In genomic region chr3:195286115-195286872, GRCh38 we compare ENCODE assay signal across 16 cellular contexts. TPM values are rescaled to one million over a fixed set of nuclear protein-coding genes. Genes with fewer than 3 reads are reported as not detected.
DNase-seq lines count a peak whose midpoint lies in the region; FAIRE-seq and TF ChIP-seq lines count a peak whose summit lies in the region.
"Had no signal": no experiment of that assay in that cellular context is flagged by ENCODE, and none has a peak within 500 bp of the region (broad histone marks: within the 10 kb centered on the region; RNA-seq: fewer than 3 reads in every experiment).

No MANE protein-coding gene starts in this region.

- H3K4me1 ChIP-seq in astrocyte (ENCODE audit: insufficient read depth, low read length) (peaks cover 9% of the 10 kb centered on the region), HAP-1 (no peaks in the 10 kb centered on the region), MM.1S (ENCODE audit: low read length) (no peaks in the 10 kb centered on the region), Karpas-422 (ENCODE audit: low read length) (peaks cover 19% of the 10 kb centered on the region)
- H3K4me1 ChIP-seq: sigmoid colon had no signal

- no peaks in the 10 kb centered on the region for H3K27me3 Mint-ChIP-seq in astrocyte (ENCODE audit: low read depth, unreplicated experiment)
- H3K27me3 Mint-ChIP-seq: activated naive CD8-positive, alpha-beta T cell treated with anti-CD3 and anti-CD28 coated beads, Interleukin-2, amount 10 ng/mL, durations not matched to agents 7 days and 5 days had no signal

- H3K9me3 ChIP-seq in AG04450 (ENCODE audit: control insufficient read depth, insufficient read depth, low read length), result no peaks in the 10 kb centered on the region
- H3K9me3 ChIP-seq in astrocyte (ENCODE audit: insufficient read depth, low read depth, low read length), result no peaks in the 10 kb centered on the region
- H3K9me3 ChIP-seq in HAP-1, result no peaks in the 10 kb centered on the region
- H3K9me3 ChIP-seq in MM.1S (replicated peaks; ENCODE audit: insufficient read depth, low read length), result no peaks in the 10 kb centered on the region
- no peaks in the 10 kb centered on the region for H3K9me3 ChIP-seq in Karpas-422 (ENCODE audit: low read length)
- H3K9me3 ChIP-seq: sigmoid colon had no signal

- H3F3A ChIP-seq in MM.1S (ENCODE audit: insufficient read depth, low read length), result no peaks in the 10 kb centered on the region

- H4K20me1 ChIP-seq in astrocyte (ENCODE audit: insufficient read depth, low read length) (no peaks in the 10 kb centered on the region), MM.1S (ENCODE audit: insufficient read depth, low read length) (no peaks in the 10 kb centered on the region; the same call in 1 of the 2 replicates), Karpas-422 (ENCODE audit: insufficient read depth, low read depth, low read length) (no peaks in the 10 kb centered on the region)

- H3K27me3 ChIP-seq in AG04450 (ENCODE audit: control insufficient read depth, insufficient read depth, low read length) (no peaks in the 10 kb centered on the region), astrocyte (ENCODE audit: insufficient read depth, low read length) (no peaks in the 10 kb centered on the region), HAP-1 (ENCODE audit: low read depth) (no peaks in the 10 kb centered on the region), MM.1S (replicated peaks; ENCODE audit: insufficient read depth, low read length) (no peaks in the 10 kb centered on the region), Karpas-422 (ENCODE audit: low read length) (no peaks in the 10 kb centered on the region)
- H3K27me3 ChIP-seq: sigmoid colon had no signal

- H3K4me1 Mint-ChIP-seq in astrocyte (ENCODE audit: low read depth, unreplicated experiment), result peaks cover 5% of the 10 kb centered on the region
- H3K4me1 Mint-ChIP-seq: activated naive CD8-positive, alpha-beta T cell treated with anti-CD3 and anti-CD28 coated beads, Interleukin-2, amount 10 ng/mL, durations not matched to agents 7 days and 5 days had no signal

- H3K4me3 ChIP-seq in AG04450 (ENCODE audit: low read depth, low read length) (no peak overlapping the region), astrocyte (ENCODE audit: insufficient read depth, low read depth, low read length) (no peak overlapping the region), fibroblast of villous mesenchyme (ENCODE audit: low read depth, low read length) (no peak overlapping the region), HAP-1 (no peak overlapping the region), MM.1S (ENCODE audit: low read length) (no peak overlapping the region), Karpas-422 (ENCODE audit: low read length) (no peak overlapping the region)
- H3K4me3 ChIP-seq: sigmoid colon had no signal

- peaks cover 16% of the 10 kb centered on the region for H3K36me3 ChIP-seq in astrocyte (ENCODE audit: insufficient read depth, low read length)
- H3K36me3 ChIP-seq in HAP-1 (replicated peaks), result peaks cover 8% of the 10 kb centered on the region; the same call in 1 of the 2 replicates
- no peaks in the 10 kb centered on the region for H3K36me3 ChIP-seq in MM.1S (replicated peaks; ENCODE audit: insufficient read depth, low read length)
- H3K36me3 ChIP-seq in Karpas-422 (ENCODE audit: insufficient read depth, low read length), result peaks cover 66% of the 10 kb centered on the region

- DNase-seq in AG04450 (ENCODE audit: low read depth, low spot score) (peak; percentile 62), HTR-8/SVneo (ENCODE audit: insufficient read length, low spot score) (peak; percentile 5), astrocyte (ENCODE audit: low read depth) (peak; percentile 46), fibroblast of villous mesenchyme (ENCODE audit: low read depth) (peak; percentile 75), HAP-1 (ENCODE audit: low spot score in 2 of 2) (no peak), NCI-H187 (lab: John Stamatoyannopoulos, UW) (no peak), MM.1S (no peak), Karpas-422 (no peak)
- DNase-seq: activated CD4-positive, alpha-beta T cell treated with anti-CD3 and anti-CD28 coated beads for 1 hour; activated naive CD8-positive, alpha-beta T cell treated with anti-CD3 and anti-CD28 coated beads, Interleukin-2, amount 10 ng/mL, durations not matched to agents 7 days and 5 days; NCI-H1417 treated with DMSO at 0.1 percent for 48 hours; sigmoid colon; stimulated activated naive CD4-positive, alpha-beta T cell treated with Interleukin-2 at 50 U/mL for 16 hours had no signal

- no peak overlapping the region for H3K27ac ChIP-seq in AG04450 (ENCODE audit: low read depth, low read length)
- peak overlapping the region; percentile 4 for H3K27ac ChIP-seq in astrocyte (ENCODE audit: low read depth, low read length)
- no peak overlapping the region for H3K27ac ChIP-seq in MM.1S (ENCODE audit: low read length)
- no peak overlapping the region for H3K27ac ChIP-seq in Karpas-422 (ENCODE audit: low read length)
- H3K27ac ChIP-seq: sigmoid colon had no signal

- no peaks in the 10 kb centered on the region for H3K9me2 ChIP-seq in MM.1S (replicated peaks; ENCODE audit: insufficient read depth, low read length)
- no peaks in the 10 kb centered on the region for H3K9me2 ChIP-seq in Karpas-422 (replicated peaks; ENCODE audit: insufficient read depth, low read length)

- POLR2A ChIA-PET in AG04450 (lab: Yijun Ruan, JAX), result interaction anchor here (0.6 to 1.6 kb wide), 4 partner anchors 15 to 161 kb away, joined by 3 to 6 read pairs (median 4); partner anchors contain the start of gene XXYLT1

- in situ Hi-C loops in HAP-1 (cut with MboI; ENCODE audit: low sequenced_read_pairs), result no loop called here

- no peak for TF ChIP-seq CTCF in AG04450 (IDR thresholded peaks at IDR 0.05; ENCODE audit: low read depth, low read length)
- TF ChIP-seq CTCF in astrocyte (IDR thresholded peaks at IDR 0.05; ENCODE audit: insufficient read depth, low read depth, low read length), result no peak
- no peak for TF ChIP-seq CTCF in fibroblast of villous mesenchyme (IDR thresholded peaks at IDR 0.05; ENCODE audit: insufficient read depth, low read depth, low read length)
- no peak for TF ChIP-seq CTCF in MM.1S (IDR thresholded peaks at IDR 0.05; ENCODE audit: low read length)

- FAIRE-seq in HTR-8/SVneo (lab: Jason Lieb, UNC) (no peak), astrocyte (lab: Jason Lieb, UNC) (no peak)
- FAIRE-seq: GM18507, urothelium cell line had no signal

- no peak overlapping the region for H2AFZ ChIP-seq in astrocyte (ENCODE audit: low read depth, low read length)
- no peak overlapping the region for H2AFZ ChIP-seq in MM.1S (ENCODE audit: low read length)
- H2AFZ ChIP-seq in Karpas-422 (ENCODE audit: low read length), result no peak overlapping the region

- H3K36me3 Mint-ChIP-seq in astrocyte (ENCODE audit: low read depth, unreplicated experiment), result peaks cover 3% of the 10 kb centered on the region

- H3K9ac ChIP-seq in astrocyte (ENCODE audit: low read length), result no peak overlapping the region
- H3K9ac ChIP-seq in MM.1S (ENCODE audit: low read length), result no peak overlapping the region
- H3K9ac ChIP-seq in Karpas-422 (ENCODE audit: low read length), result no peak overlapping the region

- CTCF ChIA-PET in AG04450 (lab: Charles Lee), result interaction anchor here (1.1 to 6.6 kb wide), 3 partner anchors 15 to 604 kb away, joined by 5 to 48 read pairs (median 5); partner anchors contain the start of gene XXYLT1

- no peaks in the 10 kb centered on the region for H3K9me3 Mint-ChIP-seq in astrocyte (ENCODE audit: unreplicated experiment)
- H3K9me3 Mint-ChIP-seq: activated naive CD8-positive, alpha-beta T cell treated with anti-CD3 and anti-CD28 coated beads, Interleukin-2, amount 10 ng/mL, durations not matched to agents 7 days and 5 days; T-helper 1 cell treated with Interleukin-12 subunit alpha and Interleukin-12 subunit beta and Interleukin-4 antibody, amounts not matched to agents 30 μg/mL and 1 μg/mL, for 36 hours had no signal

- H3K79me2 ChIP-seq in astrocyte (ENCODE audit: insufficient read depth, low read length), result no peaks in the 10 kb centered on the region
- H3K79me2 ChIP-seq in MM.1S (ENCODE audit: low read length), result no peaks in the 10 kb centered on the region
- H3K79me2 ChIP-seq in Karpas-422 (ENCODE audit: low read length), result peaks cover 16% of the 10 kb centered on the region

- H3K4me3 Mint-ChIP-seq in astrocyte (ENCODE audit: unreplicated experiment), result no peak overlapping the region
- H3K4me3 Mint-ChIP-seq: activated naive CD8-positive, alpha-beta T cell treated with anti-CD3 and anti-CD28 coated beads, Interleukin-2, amount 10 ng/mL, durations not matched to agents 7 days and 5 days; T-helper 1 cell treated with Interleukin-12 subunit alpha and Interleukin-12 subunit beta and Interleukin-4 antibody, amounts not matched to agents 30 μg/mL and 1 μg/mL, for 36 hours had no signal

- H3K4me2 ChIP-seq in astrocyte (ENCODE audit: low read length) (peak overlapping the region; percentile 52), MM.1S (ENCODE audit: low read depth, low read length) (no peak overlapping the region), Karpas-422 (ENCODE audit: low read depth, low read length, poor library complexity, severe bottlenecking) (no peak overlapping the region)

- no peak overlapping the region for H3K27ac Mint-ChIP-seq in astrocyte (ENCODE audit: unreplicated experiment)
- H3K27ac Mint-ChIP-seq: activated naive CD8-positive, alpha-beta T cell treated with anti-CD3 and anti-CD28 coated beads, Interleukin-2, amount 10 ng/mL, durations not matched to agents 7 days and 5 days; T-helper 1 cell treated with Interleukin-12 subunit alpha and Interleukin-12 subunit beta and Interleukin-4 antibody, amounts not matched to agents 30 μg/mL and 1 μg/mL, for 36 hours had no signal

RNA-seq across cellular contexts. Expression of gene XXYLT1, which starts 15.3 kb away (rescaled TPM):
- polyA plus RNA-seq in AG04450 (2011; rRNA removed), result 16.5 and 17.3 TPM in 2 replicates
- polyA minus RNA-seq in AG04450 (2011; rRNA and poly(A)+ RNA removed), result 12.2 and 15.9 TPM in 2 replicates
- total RNA-seq in astrocyte (26.2 and 28.5 TPM in 2 replicates), fibroblast of villous mesenchyme (32.8 and 33.5 TPM in 2 replicates)
- 7.3 and 12.0 TPM in 2 replicates for total RNA-seq in Karpas-422 (2014; rRNA removed; shearing (Covaris generic); ENCODE audit: low replicate concordance)

Comparison
In these comparisons a context has a peak if more than half of its experiments do, and no peak if none do; other contexts are left out.
1. DNase-seq: peak in AG04450 (single experiment), HTR-8/SVneo (single experiment), astrocyte (single experiment) and fibroblast of villous mesenchyme (single experiment); none in HAP-1 (0 of 2), NCI-H187 (0 of 2), MM.1S (single experiment) and Karpas-422 (single experiment).